ENCODE assay signal across 16 cellular contexts in the genomic region with DNA sequence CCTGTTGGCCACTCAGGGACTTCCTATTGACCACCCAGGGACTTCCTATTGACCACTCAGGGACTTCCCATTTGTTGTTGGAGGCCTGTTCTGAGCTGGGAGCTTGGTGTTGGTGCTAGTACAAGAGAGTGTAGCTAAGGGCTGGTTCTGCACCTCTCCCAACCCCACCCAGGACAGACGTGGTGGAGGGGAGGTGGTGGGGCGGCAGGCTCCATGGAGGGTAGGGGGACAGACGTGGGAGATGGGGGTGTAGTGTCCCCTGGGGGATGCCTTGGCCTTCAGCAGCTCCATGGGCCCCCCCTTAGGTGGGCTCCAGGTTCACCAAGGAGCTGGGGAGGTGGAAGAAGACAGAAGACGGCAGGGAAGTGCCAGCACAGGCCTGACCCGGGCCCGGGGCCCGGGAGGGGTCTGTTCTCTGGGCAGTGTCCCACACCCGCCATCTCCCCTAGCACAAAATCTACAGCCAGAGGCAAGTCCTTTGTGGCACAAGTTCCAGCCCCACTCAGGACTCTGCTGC. TPM values are rescaled to one million over a fixed set of nuclear protein-coding genes. Genes with fewer than 3 reads are reported as not detected.
DNase-seq lines count a peak whose midpoint lies in the region; ATAC-seq and TF ChIP-seq lines count a peak whose summit lies in the region.
"Had no signal": no experiment of that assay in that cellular context is flagged by ENCODE, and none has a peak within 500 bp of the region (broad histone marks: within the 10 kb centered on the region; RNA-seq: fewer than 3 reads in every experiment).

No MANE protein-coding gene starts in this region.

- H3K27ac ChIP-seq in DND-41 (ENCODE audit: low read length): peak overlapping the region; percentile 50; the same call in 1 of the 2 replicates
- H3K27ac ChIP-seq: 22Rv1, VCaP had no signal

- peak; percentile 57; the same call in 2 of the 3 replicates for ATAC-seq in DND-41 (ENCODE audit: insufficient read depth, low read depth)
- no peak for ATAC-seq in activated T-helper 17 cell treated with anti-CD3 and anti-CD28 coated beads, Interleukin-2, amount 50 U/mL, for 72 hours (replicated peaks)
- peak in 2 of 3 donors; percentile 38 to 48 for ATAC-seq in natural killer cell
- no peak for ATAC-seq in GM21825 (IDR thresholded peaks at IDR 0.05; ENCODE audit: unreplicated experiment)

- H3K4me2 ChIP-seq in DND-41 (ENCODE audit: insufficient read depth, low read length): no peak overlapping the region

- H3K4me3 Mint-ChIP-seq in T-helper 1 cell treated with Interleukin-12 subunit alpha and Interleukin-12 subunit beta and Interleukin-4 antibody, amounts not matched to agents 30 μg/mL and 1 μg/mL, for 36 hours: no peak overlapping the region
- H3K4me3 Mint-ChIP-seq in activated T-helper 17 cell treated with anti-CD3 and anti-CD28 coated beads, Interleukin-2, amount 50 U/mL, for 72 hours: no peak overlapping the region
- no peak overlapping the region for H3K4me3 Mint-ChIP-seq in natural killer cell
- H3K4me3 Mint-ChIP-seq: mesothelial cell of epicardium had no signal

- no peaks in the 10 kb centered on the region for H3K36me3 ChIP-seq in DND-41 (ENCODE audit: insufficient read depth, low read length)

- H2AFZ ChIP-seq in DND-41 (ENCODE audit: low read depth, low read length): no peak overlapping the region

- peak overlapping the region; percentile 81 for H3K27ac Mint-ChIP-seq in T-helper 1 cell treated with Interleukin-12 subunit alpha and Interleukin-12 subunit beta and Interleukin-4 antibody, amounts not matched to agents 30 μg/mL and 1 μg/mL, for 36 hours
- H3K27ac Mint-ChIP-seq in activated T-helper 17 cell treated with anti-CD3 and anti-CD28 coated beads, Interleukin-2, amount 50 U/mL, for 72 hours: peak overlapping the region; percentile 67
- H3K27ac Mint-ChIP-seq in natural killer cell: peak overlapping the region; percentile 86 to 87
- H3K27ac Mint-ChIP-seq: mesothelial cell of epicardium had no signal

- H3K4me1 Mint-ChIP-seq in T-helper 1 cell treated with Interleukin-12 subunit alpha and Interleukin-12 subunit beta and Interleukin-4 antibody, amounts not matched to agents 30 μg/mL and 1 μg/mL, for 36 hours (ENCODE audit: low read depth): peaks cover 3% of the 10 kb centered on the region
- no peaks in the 10 kb centered on the region for H3K4me1 Mint-ChIP-seq in activated T-helper 17 cell treated with anti-CD3 and anti-CD28 coated beads, Interleukin-2, amount 50 U/mL, for 72 hours
- H3K4me1 Mint-ChIP-seq in natural killer cell: peaks cover 0 to 5% of the 10 kb centered on the region in 2 donors

- no peak overlapping the region for H3K9ac ChIP-seq in DND-41 (ENCODE audit: low read depth, low read length)

- H3K79me2 ChIP-seq in DND-41 (ENCODE audit: insufficient read depth, low read length): no peaks in the 10 kb centered on the region

- no peaks in the 10 kb centered on the region for H3K27me3 Mint-ChIP-seq in T-helper 1 cell treated with Interleukin-12 subunit alpha and Interleukin-12 subunit beta and Interleukin-4 antibody, amounts not matched to agents 30 μg/mL and 1 μg/mL, for 36 hours (ENCODE audit: low read depth)
- peaks cover 4% of the 10 kb centered on the region for H3K27me3 Mint-ChIP-seq in activated T-helper 17 cell treated with anti-CD3 and anti-CD28 coated beads, Interleukin-2, amount 50 U/mL, for 72 hours
- H3K27me3 Mint-ChIP-seq in natural killer cell (ENCODE audit: low read depth in 2 of 2): peaks cover 6 to 16% of the 10 kb centered on the region in 2 donors

- no peaks in the 10 kb centered on the region for H3K36me3 Mint-ChIP-seq in T-helper 1 cell treated with Interleukin-12 subunit alpha and Interleukin-12 subunit beta and Interleukin-4 antibody, amounts not matched to agents 30 μg/mL and 1 μg/mL, for 36 hours (ENCODE audit: low read depth)
- H3K36me3 Mint-ChIP-seq in activated T-helper 17 cell treated with anti-CD3 and anti-CD28 coated beads, Interleukin-2, amount 50 U/mL, for 72 hours (ENCODE audit: low read depth): no peaks in the 10 kb centered on the region
- peaks cover 6% of the 10 kb centered on the region for H3K36me3 Mint-ChIP-seq in natural killer cell

- H4K20me1 ChIP-seq in DND-41 (ENCODE audit: insufficient read depth, low read length): peaks cover 5% of the 10 kb centered on the region

- H3K4me3 ChIP-seq in DND-41 (ENCODE audit: low read depth in 1 of 2, low read length in 2 of 2): no peak overlapping the region

- no peak for DNase-seq in T-helper 1 cell
- no peak for DNase-seq in DND-41
- no peak for DNase-seq in natural killer cell
- DNase-seq in stimulated activated CD4-positive, alpha-beta T cell treated with anti-CD3 and anti-CD28 coated beads, Interleukin-15, amount 100 ng/mL, for 24 hours: no peak
- no peak for DNase-seq in GM20000 (ENCODE audit: low spot score)
- DNase-seq: amygdala, Kasumi-1, NCI-H146, NCI-H345 had no signal

- peaks cover 10% of the 10 kb centered on the region for H3K9me3 Mint-ChIP-seq in T-helper 1 cell treated with Interleukin-12 subunit alpha and Interleukin-12 subunit beta and Interleukin-4 antibody, amounts not matched to agents 30 μg/mL and 1 μg/mL, for 36 hours
- H3K9me3 Mint-ChIP-seq in activated T-helper 17 cell treated with anti-CD3 and anti-CD28 coated beads, Interleukin-2, amount 50 U/mL, for 72 hours: peaks cover 7% of the 10 kb centered on the region
- H3K9me3 Mint-ChIP-seq in natural killer cell: peaks cover 6 to 7% of the 10 kb centered on the region in 2 donors

- peaks cover 4% of the 10 kb centered on the region for H3K9me3 ChIP-seq in DND-41 (ENCODE audit: insufficient read depth, low read length, severe bottlenecking)

- no peak for TF ChIP-seq CTCF in DND-41 (IDR thresholded peaks at IDR 0.05; ENCODE audit: borderline replicate concordance, extremely low read depth, low read length, poor library complexity, severe bottlenecking)
- no peak for TF ChIP-seq CTCF in natural killer cell (IDR thresholded peaks at IDR 0.05)
- TF ChIP-seq CTCF in GM20000 (IDR thresholded peaks at IDR 0.05; ENCODE audit: extremely low read depth, missing control alignments): no peak

- no peaks in the 10 kb centered on the region for H3K27me3 ChIP-seq in DND-41 (ENCODE audit: insufficient read depth, low read length, poor library complexity)

- intact Hi-C loops in natural killer cell (cut with micrococcal nuclease): no loop called here

- no peaks in the 10 kb centered on the region for H3K4me1 ChIP-seq in DND-41 (ENCODE audit: insufficient read depth, low read length)

RNA-seq across cellular contexts. Expression of gene CHRNA4, which starts 33.9 kb away (rescaled TPM):
- not detected for total RNA-seq in activated T-helper 17 cell treated with anti-CD3 and anti-CD28 coated beads, Interleukin-2, amount 50 U/mL, for 72 hours
- total RNA-seq in natural killer cell: not detected
- total RNA-seq: osteocyte had no signal

RNA-seq across cellular contexts. Expression of gene COL20A1, which starts 34.3 kb away (rescaled TPM):
- under 1 TPM; 0.16 to 0.17 TPM for total RNA-seq in activated T-helper 17 cell treated with anti-CD3 and anti-CD28 coated beads, Interleukin-2, amount 50 U/mL, for 72 hours
- under 1 TPM in 2 of 3 donors, not detected in 1; 0.12 to 0.33 TPM for total RNA-seq in natural killer cell
- total RNA-seq: osteocyte had no signal

RNA-seq across cellular contexts. Expression of gene ARFGAP1, which starts 54.7 kb away (rescaled TPM):
- 10 to 100 TPM; 63.1 to 70.5 TPM for total RNA-seq in activated T-helper 17 cell treated with anti-CD3 and anti-CD28 coated beads, Interleukin-2, amount 50 U/mL, for 72 hours
- 100 to 1,000 TPM; 118 to 138 (median 127) TPM for total RNA-seq in natural killer cell

Comparison
In these comparisons a context has a peak if more than half of its experiments do, and no peak if none do; other contexts are left out.
1. ATAC-seq: peak in DND-41 (single experiment) and natural killer cell (2 of 3); none in activated T-helper 17 cell treated with anti-CD3 and anti-CD28 coated beads, Interleukin-2, amount 50 U/mL, for 72 hours (single experiment) and GM21825 (single experiment).
2. Peak in every context shown above with its lines, with median percentiles within 50 percentile points of each other: H3K27ac Mint-ChIP-seq.